In genomic region chr22:47928626-47929025, GRCh38 we compare ENCODE assay signal across 18 cellular contexts.
"Had no signal": no experiment of that assay in that cellular context is flagged by ENCODE, and none has a peak within 500 bp of the region (broad histone marks: within the 10 kb centered on the region; RNA-seq: fewer than 3 reads in every experiment).

No MANE protein-coding gene starts in this region.

- H3K36me3 ChIP-seq: adrenal gland, heart left ventricle, WERI-Rb-1 had no signal

- H3K27me3 ChIP-seq: adrenal gland had no signal

- H3K4me3 ChIP-seq: adrenal gland, heart left ventricle, mucosa of descending colon had no signal

- H3K4me1 ChIP-seq: adrenal gland, heart left ventricle had no signal

- H3K9me3 ChIP-seq: adrenal gland, mucosa of descending colon had no signal

- H3K27ac ChIP-seq: adrenal gland, heart left ventricle, WERI-Rb-1 had no signal

- ATAC-seq: activated T-cell treated with anti-CD3 and anti-CD28 coated beads, Interleukin-2, amount 50 U/mL, for 4 hours; heart left ventricle; left lobe of liver; mucosa of descending colon; naive thymus-derived CD8-positive, alpha-beta T cell; T-helper 17 cell had no signal

- DNase-seq: activated CD4-positive, alpha-beta memory T cell treated with anti-CD3 and anti-CD28 coated beads, Interleukin-2, amount 10 ng/mL, durations not matched to agents 7 days and 5 days; activated CD4-positive, alpha-beta T cell treated with anti-CD3 and anti-CD28 coated beads for 4 hours; activated effector memory CD4-positive, alpha-beta T cell treated with anti-CD3 and anti-CD28 coated beads, Interleukin-2, amount 50 U/mL, for 16 hours; activated T-cell treated with anti-CD3 and anti-CD28 coated beads, Interleukin-2, amount 50 U/mL, for 4 hours; adrenal gland; endodermal cell; heart left ventricle; mucosa of descending colon; naive thymus-derived CD8-positive, alpha-beta T cell; small intestine; stimulated activated CD4-positive, alpha-beta T cell treated with anti-CD3 and anti-CD28 coated beads, Interleukin-4, amount 100 ng/mL, for 4 hours; stimulated activated CD8-positive, alpha-beta memory T cell treated with anti-CD3 and anti-CD28 coated beads, Interleukin-4, amount 100 ng/mL, for 48 hours; stimulated activated naive CD4-positive, alpha-beta T cell treated with Interleukin-2 at 50 U/mL for 16 hours; substantia nigra; T-helper 17 cell; WERI-Rb-1 had no signal

- FAIRE-seq: frontal cortex, small intestine had no signal
